In genomic region chr18:55588001-55588875, GRCh38 we compare ENCODE assay signal across 8 cellular contexts. TPM values are rescaled to one million over a fixed set of nuclear protein-coding genes. Genes with fewer than 3 reads are reported as not detected.
DNase-seq lines count a peak whose midpoint lies in the region; ATAC-seq and TF ChIP-seq lines count a peak whose summit lies in the region.

TSS of gene TCF4 (minus strand) at chr18:55588192. CDS start at chr18:55587116, 1,076 bp downstream.

- peaks cover 26% of the 10 kb centered on the region for H3K27me3 Mint-ChIP-seq in activated T-helper 2 cell treated with anti-CD3 and anti-CD28 coated beads, Interferon-gamma antibody, Interleukin-2, Interleukin-4, amounts not matched to agents 10 μg/mL and 5 μg/mL and 100 μg/mL, durations not matched to agents 14 hours and 24 hours and 36 hours (ENCODE audit: low read depth)
- no peaks in the 10 kb centered on the region for H3K27me3 Mint-ChIP-seq in type B pancreatic cell

- peak within 1 kb of the TSS; percentile 91 for H3K27ac Mint-ChIP-seq in activated T-helper 2 cell treated with anti-CD3 and anti-CD28 coated beads, Interferon-gamma antibody, Interleukin-2, Interleukin-4, amounts not matched to agents 10 μg/mL and 5 μg/mL and 100 μg/mL, durations not matched to agents 14 hours and 24 hours and 36 hours
- H3K27ac Mint-ChIP-seq in type B pancreatic cell = peak within 1 kb of the TSS; percentile 87

- H3K4me3 Mint-ChIP-seq in activated T-helper 2 cell treated with anti-CD3 and anti-CD28 coated beads, Interferon-gamma antibody, Interleukin-2, Interleukin-4, amounts not matched to agents 10 μg/mL and 5 μg/mL and 100 μg/mL, durations not matched to agents 14 hours and 24 hours and 36 hours (ENCODE audit: low read depth) = peak within 1 kb of the TSS; percentile 92
- H3K4me3 Mint-ChIP-seq in type B pancreatic cell = peak within 1 kb of the TSS; percentile 93

- DNase-seq in AML-193 (lab: John Stamatoyannopoulos, UW) = peak; percentile 18 to 30
- peak; percentile 11 for DNase-seq in NCI-H524 treated with DMSO at 0.1 percent for 48 hours (lab: John Stamatoyannopoulos, UW)
- DNase-seq in activated T-helper 2 cell treated with anti-CD3 and anti-CD28 coated beads, Interferon-gamma antibody, Interleukin-2, Interleukin-4, amounts not matched to agents 10 μg/mL and 5 μg/mL and 100 μg/mL, durations not matched to agents 14 hours and 24 hours and 36 hours (ENCODE audit: low spot score) = peak; percentile 11
- DNase-seq in fibroblast of villous mesenchyme (ENCODE audit: low read depth) = peak; percentile 62
- DNase-seq in myocyte (ENCODE audit: low read depth) = peak; percentile 64
- DNase-seq in type B pancreatic cell (ENCODE audit: extremely low spot score, unreplicated experiment) = peak; percentile 81
- DNase-seq in NCI-H2029 treated with DMSO at 0.1 percent for 48 hours (lab: John Stamatoyannopoulos, UW) = no peak

- H3K4me1 Mint-ChIP-seq in activated T-helper 2 cell treated with anti-CD3 and anti-CD28 coated beads, Interferon-gamma antibody, Interleukin-2, Interleukin-4, amounts not matched to agents 10 μg/mL and 5 μg/mL and 100 μg/mL, durations not matched to agents 14 hours and 24 hours and 36 hours (ENCODE audit: low read depth) = peaks cover 21% of the 10 kb centered on the region
- peaks cover 13% of the 10 kb centered on the region for H3K4me1 Mint-ChIP-seq in type B pancreatic cell (ENCODE audit: unreplicated experiment)

- ATAC-seq in GM21526 (IDR thresholded peaks at IDR 0.05; ENCODE audit: low FRiP score, unreplicated experiment) = peak; percentile 32

- no peaks in the 10 kb centered on the region for H3K9me3 Mint-ChIP-seq in activated T-helper 2 cell treated with anti-CD3 and anti-CD28 coated beads, Interferon-gamma antibody, Interleukin-2, Interleukin-4, amounts not matched to agents 10 μg/mL and 5 μg/mL and 100 μg/mL, durations not matched to agents 14 hours and 24 hours and 36 hours
- no peaks in the 10 kb centered on the region for H3K9me3 Mint-ChIP-seq in type B pancreatic cell

- H3K36me3 Mint-ChIP-seq in activated T-helper 2 cell treated with anti-CD3 and anti-CD28 coated beads, Interferon-gamma antibody, Interleukin-2, Interleukin-4, amounts not matched to agents 10 μg/mL and 5 μg/mL and 100 μg/mL, durations not matched to agents 14 hours and 24 hours and 36 hours (ENCODE audit: low read depth) = no peaks in the 10 kb centered on the region
- H3K36me3 Mint-ChIP-seq in type B pancreatic cell = peaks cover 6% of the 10 kb centered on the region

- peak within 1 kb of the TSS; percentile 83 for H3K4me3 ChIP-seq in fibroblast of villous mesenchyme (ENCODE audit: low read depth, low read length)

- TF ChIP-seq CTCF in fibroblast of villous mesenchyme (IDR thresholded peaks at IDR 0.05; ENCODE audit: insufficient read depth, low read depth, low read length) (no peak), type B pancreatic cell (conservative IDR thresholded peaks at IDR 0.05) (no peak)

- intact Hi-C loops in activated T-helper 2 cell treated with anti-CD3 and anti-CD28 coated beads, Interferon-gamma antibody, Interleukin-2, Interleukin-4, amounts not matched to agents 10 μg/mL and 5 μg/mL and 100 μg/mL, durations not matched to agents 14 hours and 24 hours and 36 hours (cut with micrococcal nuclease) = loop anchor here (2.0 to 10.0 kb wide), 7 partner anchors 99 to 1047 kb away; partner anchors contain the start of gene TXNL1

RNA-seq across cellular contexts. Expression of gene TCF4, which starts in this region (rescaled TPM):
- total RNA-seq in activated T-helper 2 cell treated with anti-CD3 and anti-CD28 coated beads, Interferon-gamma antibody, Interleukin-2, Interleukin-4, amounts not matched to agents 10 μg/mL and 5 μg/mL and 100 μg/mL, durations not matched to agents 14 hours and 24 hours and 36 hours = 5.5 and 8.4 TPM in 2 replicates
- total RNA-seq in fibroblast of villous mesenchyme = 81.5 and 84.6 TPM in 2 replicates
- 48.1 and 52.6 TPM in 2 replicates for total RNA-seq in myocyte
- polyA plus RNA-seq in myocyte (2012) = 30.5 TPM
- 21.9 and 189 TPM in 2 replicates for total RNA-seq in type B pancreatic cell (ENCODE audit: low replicate concordance)
